ENCODE assay signal across 1 cellular context in the genomic region with DNA sequence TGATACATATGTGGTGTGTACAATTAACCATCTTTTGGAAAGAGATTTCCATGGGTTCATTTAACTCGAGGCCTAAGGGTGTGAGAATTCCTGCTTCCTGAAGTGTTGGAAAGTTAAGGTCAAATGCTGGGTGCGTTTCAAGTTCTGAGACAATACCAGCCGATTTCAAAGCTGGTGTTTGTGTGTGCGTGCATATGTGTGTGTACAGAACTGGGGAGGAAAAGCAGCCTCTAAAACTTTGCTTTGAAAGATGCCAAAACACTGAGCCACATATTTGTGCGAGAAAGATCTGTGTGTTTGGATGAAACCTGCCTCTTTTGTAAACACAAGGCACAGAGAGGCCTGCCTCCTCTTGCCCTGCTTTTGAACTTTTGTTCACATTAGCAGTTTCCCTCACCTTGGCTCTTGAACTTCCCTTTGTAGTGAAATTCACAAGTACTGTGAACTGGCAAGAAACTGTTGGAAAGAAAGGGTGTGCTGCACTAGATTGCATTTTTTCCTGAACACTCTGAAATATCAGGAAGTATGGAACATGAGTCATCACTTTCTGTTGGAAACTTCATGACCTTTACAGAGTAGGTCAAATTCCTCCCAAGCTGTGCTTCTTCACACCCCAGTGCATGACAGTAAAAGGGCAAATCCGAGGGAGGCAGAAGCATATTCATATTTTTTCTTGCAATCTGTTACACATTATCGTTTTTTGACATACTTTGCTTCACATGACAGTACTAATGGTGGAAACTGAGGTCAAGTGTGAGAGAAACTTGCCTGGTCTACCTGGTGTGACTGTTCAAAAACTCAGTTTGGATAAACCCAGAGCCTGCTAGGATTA.
A peak's percentile ranks its signal among the peaks of the same experiment; 100 is the strongest.
TF ChIP-seq lines count a peak whose summit lies in the region.

No MANE protein-coding gene starts in this region.

TF ChIP-seq in K562, 482 proteins besides CTCF, POLR2A, EP300 and RAD21 (continued from another document and continues in another):
- TF ChIP-seq ATF7 (IDR thresholded peaks at IDR 0.05), result peak; percentile 35; the same call in 1 of the 2 replicates
- TF ChIP-seq KHSRP (IDR thresholded peaks at IDR 0.05), result no peak
- TF ChIP-seq, protein P1, sequence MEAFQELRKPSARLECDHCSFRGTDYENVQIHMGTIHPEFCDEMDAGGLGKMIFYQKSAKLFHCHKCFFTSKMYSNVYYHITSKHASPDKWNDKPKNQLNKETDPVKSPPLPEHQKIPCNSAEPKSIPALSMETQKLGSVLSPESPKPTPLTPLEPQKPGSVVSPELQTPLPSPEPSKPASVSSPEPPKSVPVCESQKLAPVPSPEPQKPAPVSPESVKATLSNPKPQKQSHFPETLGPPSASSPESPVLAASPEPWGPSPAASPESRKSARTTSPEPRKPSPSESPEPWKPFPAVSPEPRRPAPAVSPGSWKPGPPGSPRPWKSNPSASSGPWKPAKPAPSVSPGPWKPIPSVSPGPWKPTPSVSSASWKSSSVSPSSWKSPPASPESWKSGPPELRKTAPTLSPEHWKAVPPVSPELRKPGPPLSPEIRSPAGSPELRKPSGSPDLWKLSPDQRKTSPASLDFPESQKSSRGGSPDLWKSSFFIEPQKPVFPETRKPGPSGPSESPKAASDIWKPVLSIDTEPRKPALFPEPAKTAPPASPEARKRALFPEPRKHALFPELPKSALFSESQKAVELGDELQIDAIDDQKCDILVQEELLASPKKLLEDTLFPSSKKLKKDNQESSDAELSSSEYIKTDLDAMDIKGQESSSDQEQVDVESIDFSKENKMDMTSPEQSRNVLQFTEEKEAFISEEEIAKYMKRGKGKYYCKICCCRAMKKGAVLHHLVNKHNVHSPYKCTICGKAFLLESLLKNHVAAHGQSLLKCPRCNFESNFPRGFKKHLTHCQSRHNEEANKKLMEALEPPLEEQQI (IDR thresholded peaks at IDR 0.05), result 0 out of 2 replicates have a peak, but pooled peaks have one; percentile 59
- no peak for TF ChIP-seq FOS (IDR thresholded peaks at IDR 0.05; ENCODE audit: extremely low read depth, insufficient read length)
- TF ChIP-seq SIX5 (IDR thresholded peaks at IDR 0.05; ENCODE audit: borderline replicate concordance in 1 of 2, insufficient read depth in 1 of 2, low read depth in 1 of 2, low read length in 2 of 2), result no peak
- TF ChIP-seq SLC30A9 (CRISPR knock-in tag; IDR thresholded peaks at IDR 0.05), result no peak
- TF ChIP-seq SREBF1 (IDR thresholded peaks at IDR 0.05; ENCODE audit: borderline replicate concordance, low read depth, low read length), result no peak
- TF ChIP-seq, protein P2, sequence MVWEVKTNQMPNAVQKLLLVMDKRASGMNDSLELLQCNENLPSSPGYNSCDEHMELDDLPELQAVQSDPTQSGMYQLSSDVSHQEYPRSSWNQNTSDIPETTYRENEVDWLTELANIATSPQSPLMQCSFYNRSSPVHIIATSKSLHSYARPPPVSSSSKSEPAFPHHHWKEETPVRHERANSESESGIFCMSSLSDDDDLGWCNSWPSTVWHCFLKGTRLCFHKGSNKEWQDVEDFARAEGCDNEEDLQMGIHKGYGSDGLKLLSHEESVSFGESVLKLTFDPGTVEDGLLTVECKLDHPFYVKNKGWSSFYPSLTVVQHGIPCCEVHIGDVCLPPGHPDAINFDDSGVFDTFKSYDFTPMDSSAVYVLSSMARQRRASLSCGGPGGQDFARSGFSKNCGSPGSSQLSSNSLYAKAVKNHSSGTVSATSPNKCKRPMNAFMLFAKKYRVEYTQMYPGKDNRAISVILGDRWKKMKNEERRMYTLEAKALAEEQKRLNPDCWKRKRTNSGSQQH (CRISPR knock-in tag; IDR thresholded peaks at IDR 0.05), result no peak
- TF ChIP-seq POLR2G (IDR thresholded peaks at IDR 0.05; ENCODE audit: low read depth, low read length), result no peak
- TF ChIP-seq L3MBTL2 (IDR thresholded peaks at IDR 0.05), result peak; percentile 50; the same call in 1 of the 2 replicates
- TF ChIP-seq, protein P3, sequence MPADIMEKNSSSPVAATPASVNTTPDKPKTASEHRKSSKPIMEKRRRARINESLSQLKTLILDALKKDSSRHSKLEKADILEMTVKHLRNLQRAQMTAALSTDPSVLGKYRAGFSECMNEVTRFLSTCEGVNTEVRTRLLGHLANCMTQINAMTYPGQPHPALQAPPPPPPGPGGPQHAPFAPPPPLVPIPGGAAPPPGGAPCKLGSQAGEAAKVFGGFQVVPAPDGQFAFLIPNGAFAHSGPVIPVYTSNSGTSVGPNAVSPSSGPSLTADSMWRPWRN (IDR thresholded peaks at IDR 0.05; ENCODE audit: low read depth), result no peak
- TF ChIP-seq CCNT2 (IDR thresholded peaks at IDR 0.05; ENCODE audit: borderline replicate concordance, extremely low read depth, insufficient read length, low read depth, low read length), result no peak
- TF ChIP-seq, protein P4, sequence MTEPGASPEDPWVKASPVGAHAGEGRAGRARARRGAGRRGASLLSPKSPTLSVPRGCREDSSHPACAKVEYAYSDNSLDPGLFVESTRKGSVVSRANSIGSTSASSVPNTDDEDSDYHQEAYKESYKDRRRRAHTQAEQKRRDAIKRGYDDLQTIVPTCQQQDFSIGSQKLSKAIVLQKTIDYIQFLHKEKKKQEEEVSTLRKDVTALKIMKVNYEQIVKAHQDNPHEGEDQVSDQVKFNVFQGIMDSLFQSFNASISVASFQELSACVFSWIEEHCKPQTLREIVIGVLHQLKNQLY (CRISPR knock-in tag; conservative IDR thresholded peaks at IDR 0.05), result no peak
- TF ChIP-seq TARDBP (IDR thresholded peaks at IDR 0.05), result no peak
- TF ChIP-seq, protein P5, sequence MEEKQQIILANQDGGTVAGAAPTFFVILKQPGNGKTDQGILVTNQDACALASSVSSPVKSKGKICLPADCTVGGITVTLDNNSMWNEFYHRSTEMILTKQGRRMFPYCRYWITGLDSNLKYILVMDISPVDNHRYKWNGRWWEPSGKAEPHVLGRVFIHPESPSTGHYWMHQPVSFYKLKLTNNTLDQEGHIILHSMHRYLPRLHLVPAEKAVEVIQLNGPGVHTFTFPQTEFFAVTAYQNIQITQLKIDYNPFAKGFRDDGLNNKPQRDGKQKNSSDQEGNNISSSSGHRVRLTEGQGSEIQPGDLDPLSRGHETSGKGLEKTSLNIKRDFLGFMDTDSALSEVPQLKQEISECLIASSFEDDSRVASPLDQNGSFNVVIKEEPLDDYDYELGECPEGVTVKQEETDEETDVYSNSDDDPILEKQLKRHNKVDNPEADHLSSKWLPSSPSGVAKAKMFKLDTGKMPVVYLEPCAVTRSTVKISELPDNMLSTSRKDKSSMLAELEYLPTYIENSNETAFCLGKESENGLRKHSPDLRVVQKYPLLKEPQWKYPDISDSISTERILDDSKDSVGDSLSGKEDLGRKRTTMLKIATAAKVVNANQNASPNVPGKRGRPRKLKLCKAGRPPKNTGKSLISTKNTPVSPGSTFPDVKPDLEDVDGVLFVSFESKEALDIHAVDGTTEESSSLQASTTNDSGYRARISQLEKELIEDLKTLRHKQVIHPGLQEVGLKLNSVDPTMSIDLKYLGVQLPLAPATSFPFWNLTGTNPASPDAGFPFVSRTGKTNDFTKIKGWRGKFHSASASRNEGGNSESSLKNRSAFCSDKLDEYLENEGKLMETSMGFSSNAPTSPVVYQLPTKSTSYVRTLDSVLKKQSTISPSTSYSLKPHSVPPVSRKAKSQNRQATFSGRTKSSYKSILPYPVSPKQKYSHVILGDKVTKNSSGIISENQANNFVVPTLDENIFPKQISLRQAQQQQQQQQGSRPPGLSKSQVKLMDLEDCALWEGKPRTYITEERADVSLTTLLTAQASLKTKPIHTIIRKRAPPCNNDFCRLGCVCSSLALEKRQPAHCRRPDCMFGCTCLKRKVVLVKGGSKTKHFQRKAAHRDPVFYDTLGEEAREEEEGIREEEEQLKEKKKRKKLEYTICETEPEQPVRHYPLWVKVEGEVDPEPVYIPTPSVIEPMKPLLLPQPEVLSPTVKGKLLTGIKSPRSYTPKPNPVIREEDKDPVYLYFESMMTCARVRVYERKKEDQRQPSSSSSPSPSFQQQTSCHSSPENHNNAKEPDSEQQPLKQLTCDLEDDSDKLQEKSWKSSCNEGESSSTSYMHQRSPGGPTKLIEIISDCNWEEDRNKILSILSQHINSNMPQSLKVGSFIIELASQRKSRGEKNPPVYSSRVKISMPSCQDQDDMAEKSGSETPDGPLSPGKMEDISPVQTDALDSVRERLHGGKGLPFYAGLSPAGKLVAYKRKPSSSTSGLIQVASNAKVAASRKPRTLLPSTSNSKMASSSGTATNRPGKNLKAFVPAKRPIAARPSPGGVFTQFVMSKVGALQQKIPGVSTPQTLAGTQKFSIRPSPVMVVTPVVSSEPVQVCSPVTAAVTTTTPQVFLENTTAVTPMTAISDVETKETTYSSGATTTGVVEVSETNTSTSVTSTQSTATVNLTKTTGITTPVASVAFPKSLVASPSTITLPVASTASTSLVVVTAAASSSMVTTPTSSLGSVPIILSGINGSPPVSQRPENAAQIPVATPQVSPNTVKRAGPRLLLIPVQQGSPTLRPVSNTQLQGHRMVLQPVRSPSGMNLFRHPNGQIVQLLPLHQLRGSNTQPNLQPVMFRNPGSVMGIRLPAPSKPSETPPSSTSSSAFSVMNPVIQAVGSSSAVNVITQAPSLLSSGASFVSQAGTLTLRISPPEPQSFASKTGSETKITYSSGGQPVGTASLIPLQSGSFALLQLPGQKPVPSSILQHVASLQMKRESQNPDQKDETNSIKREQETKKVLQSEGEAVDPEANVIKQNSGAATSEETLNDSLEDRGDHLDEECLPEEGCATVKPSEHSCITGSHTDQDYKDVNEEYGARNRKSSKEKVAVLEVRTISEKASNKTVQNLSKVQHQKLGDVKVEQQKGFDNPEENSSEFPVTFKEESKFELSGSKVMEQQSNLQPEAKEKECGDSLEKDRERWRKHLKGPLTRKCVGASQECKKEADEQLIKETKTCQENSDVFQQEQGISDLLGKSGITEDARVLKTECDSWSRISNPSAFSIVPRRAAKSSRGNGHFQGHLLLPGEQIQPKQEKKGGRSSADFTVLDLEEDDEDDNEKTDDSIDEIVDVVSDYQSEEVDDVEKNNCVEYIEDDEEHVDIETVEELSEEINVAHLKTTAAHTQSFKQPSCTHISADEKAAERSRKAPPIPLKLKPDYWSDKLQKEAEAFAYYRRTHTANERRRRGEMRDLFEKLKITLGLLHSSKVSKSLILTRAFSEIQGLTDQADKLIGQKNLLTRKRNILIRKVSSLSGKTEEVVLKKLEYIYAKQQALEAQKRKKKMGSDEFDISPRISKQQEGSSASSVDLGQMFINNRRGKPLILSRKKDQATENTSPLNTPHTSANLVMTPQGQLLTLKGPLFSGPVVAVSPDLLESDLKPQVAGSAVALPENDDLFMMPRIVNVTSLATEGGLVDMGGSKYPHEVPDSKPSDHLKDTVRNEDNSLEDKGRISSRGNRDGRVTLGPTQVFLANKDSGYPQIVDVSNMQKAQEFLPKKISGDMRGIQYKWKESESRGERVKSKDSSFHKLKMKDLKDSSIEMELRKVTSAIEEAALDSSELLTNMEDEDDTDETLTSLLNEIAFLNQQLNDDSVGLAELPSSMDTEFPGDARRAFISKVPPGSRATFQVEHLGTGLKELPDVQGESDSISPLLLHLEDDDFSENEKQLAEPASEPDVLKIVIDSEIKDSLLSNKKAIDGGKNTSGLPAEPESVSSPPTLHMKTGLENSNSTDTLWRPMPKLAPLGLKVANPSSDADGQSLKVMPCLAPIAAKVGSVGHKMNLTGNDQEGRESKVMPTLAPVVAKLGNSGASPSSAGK (IDR thresholded peaks at IDR 0.05), result 0 out of 2 replicates have a peak, but pooled peaks have one; percentile 34
- TF ChIP-seq ZNF707 (CRISPR knock-in tag; conservative IDR thresholded peaks at IDR 0.05), result no peak
- TF ChIP-seq RCOR1 (IDR thresholded peaks at IDR 0.05; ENCODE audit: borderline replicate concordance in 1 of 2, low read depth in 2 of 2, low read length in 2 of 2), result peak in 1 of 2 experiments; percentile 44; a peak in 1 of 4 replicates
- TF ChIP-seq ZEB2 (IDR thresholded peaks at IDR 0.05), result no peak
- TF ChIP-seq, protein P6, sequence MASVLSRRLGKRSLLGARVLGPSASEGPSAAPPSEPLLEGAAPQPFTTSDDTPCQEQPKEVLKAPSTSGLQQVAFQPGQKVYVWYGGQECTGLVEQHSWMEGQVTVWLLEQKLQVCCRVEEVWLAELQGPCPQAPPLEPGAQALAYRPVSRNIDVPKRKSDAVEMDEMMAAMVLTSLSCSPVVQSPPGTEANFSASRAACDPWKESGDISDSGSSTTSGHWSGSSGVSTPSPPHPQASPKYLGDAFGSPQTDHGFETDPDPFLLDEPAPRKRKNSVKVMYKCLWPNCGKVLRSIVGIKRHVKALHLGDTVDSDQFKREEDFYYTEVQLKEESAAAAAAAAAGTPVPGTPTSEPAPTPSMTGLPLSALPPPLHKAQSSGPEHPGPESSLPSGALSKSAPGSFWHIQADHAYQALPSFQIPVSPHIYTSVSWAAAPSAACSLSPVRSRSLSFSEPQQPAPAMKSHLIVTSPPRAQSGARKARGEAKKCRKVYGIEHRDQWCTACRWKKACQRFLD (CRISPR knock-in tag; IDR thresholded peaks at IDR 0.05), result peak; percentile 71; the same call in 1 of the 2 replicates
- no peak for TF ChIP-seq NUFIP1 (IDR thresholded peaks at IDR 0.05; ENCODE audit: partially characterized antibody)
- no peak for TF ChIP-seq PTBP1 (IDR thresholded peaks at IDR 0.05; ENCODE audit: low read depth, low read length)
- TF ChIP-seq, protein P7, sequence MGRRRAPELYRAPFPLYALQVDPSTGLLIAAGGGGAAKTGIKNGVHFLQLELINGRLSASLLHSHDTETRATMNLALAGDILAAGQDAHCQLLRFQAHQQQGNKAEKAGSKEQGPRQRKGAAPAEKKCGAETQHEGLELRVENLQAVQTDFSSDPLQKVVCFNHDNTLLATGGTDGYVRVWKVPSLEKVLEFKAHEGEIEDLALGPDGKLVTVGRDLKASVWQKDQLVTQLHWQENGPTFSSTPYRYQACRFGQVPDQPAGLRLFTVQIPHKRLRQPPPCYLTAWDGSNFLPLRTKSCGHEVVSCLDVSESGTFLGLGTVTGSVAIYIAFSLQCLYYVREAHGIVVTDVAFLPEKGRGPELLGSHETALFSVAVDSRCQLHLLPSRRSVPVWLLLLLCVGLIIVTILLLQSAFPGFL (CRISPR knock-in tag; IDR thresholded peaks at IDR 0.05), result no peak
- TF ChIP-seq ZFP36 (IDR thresholded peaks at IDR 0.05; ENCODE audit: low read depth, low read length, partially characterized antibody), result no peak
- TF ChIP-seq ZNF146 (CRISPR knock-in tag; IDR thresholded peaks at IDR 0.05; ENCODE audit: unreplicated experiment), result no peak
- TF ChIP-seq BRD4 (IDR thresholded peaks at IDR 0.05), result no peak
- TF ChIP-seq FOXA3 (CRISPR knock-in tag; conservative IDR thresholded peaks at IDR 0.05 in 1 of 2, IDR thresholded peaks at IDR 0.05 in 1 of 2), result no peak
- TF ChIP-seq ZNF212 (CRISPR knock-in tag; IDR thresholded peaks at IDR 0.05), result no peak
